ENCODE assay signal across 1 cellular context in genomic region chr5:132639706-132640130, GRCh38.
TF ChIP-seq lines count a peak whose summit lies in the region.

No MANE protein-coding gene starts in this region.

TF ChIP-seq in GM12878, 131 proteins besides CTCF, POLR2A, EP300 and RAD21 (continued from another document and continues in another):
- no peak for TF ChIP-seq ZBTB40 (IDR thresholded peaks at IDR 0.05; ENCODE audit: borderline replicate concordance)
- no peak for TF ChIP-seq ELK1 (IDR thresholded peaks at IDR 0.05; ENCODE audit: low read depth, low read length)
- TF ChIP-seq CREB1 (IDR thresholded peaks at IDR 0.05; ENCODE audit: low read depth): peak; percentile 43; the same call in 1 of the 2 replicates
- no peak for TF ChIP-seq ESRRA (IDR thresholded peaks at IDR 0.05; ENCODE audit: low read length)
- TF ChIP-seq BRCA1 (IDR thresholded peaks at IDR 0.05; ENCODE audit: low read depth, low read length): no peak
- peak; percentile 31 for TF ChIP-seq PBX3 (IDR thresholded peaks at IDR 0.05; ENCODE audit: insufficient replicate concordance, low read depth, low read length)
- TF ChIP-seq STAT1 (conservative IDR thresholded peaks at IDR 0.05): no peak
- peak; percentile 96 for TF ChIP-seq MEF2A (IDR thresholded peaks at IDR 0.05; ENCODE audit: insufficient read depth, low read depth, low read length)
- TF ChIP-seq, protein P1, sequence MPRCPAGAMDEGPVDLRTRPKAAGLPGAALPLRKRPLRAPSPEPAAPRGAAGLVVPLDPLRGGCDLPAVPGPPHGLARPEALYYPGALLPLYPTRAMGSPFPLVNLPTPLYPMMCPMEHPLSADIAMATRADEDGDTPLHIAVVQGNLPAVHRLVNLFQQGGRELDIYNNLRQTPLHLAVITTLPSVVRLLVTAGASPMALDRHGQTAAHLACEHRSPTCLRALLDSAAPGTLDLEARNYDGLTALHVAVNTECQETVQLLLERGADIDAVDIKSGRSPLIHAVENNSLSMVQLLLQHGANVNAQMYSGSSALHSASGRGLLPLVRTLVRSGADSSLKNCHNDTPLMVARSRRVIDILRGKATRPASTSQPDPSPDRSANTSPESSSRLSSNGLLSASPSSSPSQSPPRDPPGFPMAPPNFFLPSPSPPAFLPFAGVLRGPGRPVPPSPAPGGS (IDR thresholded peaks at IDR 0.05; ENCODE audit: borderline replicate concordance, insufficient read depth, low read depth, low read length, poor library complexity, severe bottlenecking): peak; percentile 88
- TF ChIP-seq ZNF687 (IDR thresholded peaks at IDR 0.05): peak; percentile 84
- 0 out of 2 replicates have a peak, but pooled peaks have one; percentile 37 for TF ChIP-seq GABPA (IDR thresholded peaks at IDR 0.05; ENCODE audit: low read depth)
- TF ChIP-seq SIX5 (IDR thresholded peaks at IDR 0.05; ENCODE audit: low read depth, low read length, severe bottlenecking): no peak
- peak; percentile 77; the same call in 1 of the 2 replicates for TF ChIP-seq CREM (IDR thresholded peaks at IDR 0.05; ENCODE audit: low read depth)
- TF ChIP-seq FOXK2 (IDR thresholded peaks at IDR 0.05): no peak
- TF ChIP-seq ZNF207 (IDR thresholded peaks at IDR 0.05; ENCODE audit: borderline replicate concordance): no peak
- no peak for TF ChIP-seq NBN (IDR thresholded peaks at IDR 0.05)
- TF ChIP-seq, protein P2, sequence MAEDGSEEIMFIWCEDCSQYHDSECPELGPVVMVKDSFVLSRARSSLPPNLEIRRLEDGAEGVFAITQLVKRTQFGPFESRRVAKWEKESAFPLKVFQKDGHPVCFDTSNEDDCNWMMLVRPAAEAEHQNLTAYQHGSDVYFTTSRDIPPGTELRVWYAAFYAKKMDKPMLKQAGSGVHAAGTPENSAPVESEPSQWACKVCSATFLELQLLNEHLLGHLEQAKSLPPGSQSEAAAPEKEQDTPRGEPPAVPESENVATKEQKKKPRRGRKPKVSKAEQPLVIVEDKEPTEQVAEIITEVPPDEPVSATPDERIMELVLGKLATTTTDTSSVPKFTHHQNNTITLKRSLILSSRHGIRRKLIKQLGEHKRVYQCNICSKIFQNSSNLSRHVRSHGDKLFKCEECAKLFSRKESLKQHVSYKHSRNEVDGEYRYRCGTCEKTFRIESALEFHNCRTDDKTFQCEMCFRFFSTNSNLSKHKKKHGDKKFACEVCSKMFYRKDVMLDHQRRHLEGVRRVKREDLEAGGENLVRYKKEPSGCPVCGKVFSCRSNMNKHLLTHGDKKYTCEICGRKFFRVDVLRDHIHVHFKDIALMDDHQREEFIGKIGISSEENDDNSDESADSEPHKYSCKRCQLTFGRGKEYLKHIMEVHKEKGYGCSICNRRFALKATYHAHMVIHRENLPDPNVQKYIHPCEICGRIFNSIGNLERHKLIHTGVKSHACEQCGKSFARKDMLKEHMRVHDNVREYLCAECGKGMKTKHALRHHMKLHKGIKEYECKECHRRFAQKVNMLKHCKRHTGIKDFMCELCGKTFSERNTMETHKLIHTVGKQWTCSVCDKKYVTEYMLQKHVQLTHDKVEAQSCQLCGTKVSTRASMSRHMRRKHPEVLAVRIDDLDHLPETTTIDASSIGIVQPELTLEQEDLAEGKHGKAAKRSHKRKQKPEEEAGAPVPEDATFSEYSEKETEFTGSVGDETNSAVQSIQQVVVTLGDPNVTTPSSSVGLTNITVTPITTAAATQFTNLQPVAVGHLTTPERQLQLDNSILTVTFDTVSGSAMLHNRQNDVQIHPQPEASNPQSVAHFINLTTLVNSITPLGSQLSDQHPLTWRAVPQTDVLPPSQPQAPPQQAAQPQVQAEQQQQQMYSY (CRISPR knock-in tag; IDR thresholded peaks at IDR 0.05): no peak
- TF ChIP-seq YBX1 (IDR thresholded peaks at IDR 0.05): no peak
- TF ChIP-seq PML (IDR thresholded peaks at IDR 0.05; ENCODE audit: low read length): no peak
- no peak for TF ChIP-seq HDGF (IDR thresholded peaks at IDR 0.05)
- TF ChIP-seq LARP7 (IDR thresholded peaks at IDR 0.05): no peak
- TF ChIP-seq, protein P3, sequence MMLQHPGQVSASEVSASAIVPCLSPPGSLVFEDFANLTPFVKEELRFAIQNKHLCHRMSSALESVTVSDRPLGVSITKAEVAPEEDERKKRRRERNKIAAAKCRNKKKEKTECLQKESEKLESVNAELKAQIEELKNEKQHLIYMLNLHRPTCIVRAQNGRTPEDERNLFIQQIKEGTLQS (IDR thresholded peaks at IDR 0.05; ENCODE audit: borderline replicate concordance, extremely low read depth, low read depth, low read length): no peak
- TF ChIP-seq RELA (IDR thresholded peaks at IDR 0.05; ENCODE audit: borderline replicate concordance, partially characterized antibody): no peak
- no peak for TF ChIP-seq ZNF274 (IDR thresholded peaks at IDR 0.05; ENCODE audit: insufficient read depth, insufficient read length)
- TF ChIP-seq, protein P4, sequence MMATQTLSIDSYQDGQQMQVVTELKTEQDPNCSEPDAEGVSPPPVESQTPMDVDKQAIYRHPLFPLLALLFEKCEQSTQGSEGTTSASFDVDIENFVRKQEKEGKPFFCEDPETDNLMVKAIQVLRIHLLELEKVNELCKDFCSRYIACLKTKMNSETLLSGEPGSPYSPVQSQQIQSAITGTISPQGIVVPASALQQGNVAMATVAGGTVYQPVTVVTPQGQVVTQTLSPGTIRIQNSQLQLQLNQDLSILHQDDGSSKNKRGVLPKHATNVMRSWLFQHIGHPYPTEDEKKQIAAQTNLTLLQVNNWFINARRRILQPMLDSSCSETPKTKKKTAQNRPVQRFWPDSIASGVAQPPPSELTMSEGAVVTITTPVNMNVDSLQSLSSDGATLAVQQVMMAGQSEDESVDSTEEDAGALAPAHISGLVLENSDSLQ (IDR thresholded peaks at IDR 0.05): peak; percentile 78; the same call in 1 of the 2 replicates
- peak in 1 of 2 experiments; percentile 91; a peak in 2 of 4 replicates for TF ChIP-seq ETV6 (conservative IDR thresholded peaks at IDR 0.05 in 1 of 2, IDR thresholded peaks at IDR 0.05 in 1 of 2; ENCODE audit: borderline replicate concordance in 1 of 2, low read depth in 1 of 2)
- TF ChIP-seq E4F1 (IDR thresholded peaks at IDR 0.05; ENCODE audit: borderline replicate concordance, partially characterized antibody): no peak
- no peak for TF ChIP-seq ZNF24 (IDR thresholded peaks at IDR 0.05)
- TF ChIP-seq EED (IDR thresholded peaks at IDR 0.05; ENCODE audit: low read depth): peak; percentile 86
- 0 out of 2 replicates have a peak, but pooled peaks have one; percentile 15 for TF ChIP-seq YY1 (IDR thresholded peaks at IDR 0.05; ENCODE audit: low read depth, low read length)
- TF ChIP-seq HCFC1 (IDR thresholded peaks at IDR 0.05; ENCODE audit: low read length): no peak
- TF ChIP-seq CHD2 (IDR thresholded peaks at IDR 0.05; ENCODE audit: borderline replicate concordance, low read depth, low read length): no peak
- TF ChIP-seq CBFB (IDR thresholded peaks at IDR 0.05; ENCODE audit: low read depth): peak; percentile 78
- TF ChIP-seq NFIC (IDR thresholded peaks at IDR 0.05; ENCODE audit: low read depth, low read length): peak; percentile 95
